Comparison of ENCODE assay signal across 18 cellular contexts in genomic region chr4:125101706-125102105, GRCh38.
A peak's percentile ranks its signal among the peaks of the same experiment; 100 is the strongest.
DNase-seq lines count a peak whose midpoint lies in the region; ATAC-seq, FAIRE-seq and TF ChIP-seq lines count a peak whose summit lies in the region.
"Had no signal": no experiment of that assay in that cellular context is flagged by ENCODE, and none has a peak within 500 bp of the region (broad histone marks: within the 10 kb centered on the region; RNA-seq: fewer than 3 reads in every experiment).

No MANE protein-coding gene starts in this region.

- no peaks in the 10 kb centered on the region for H3K9me3 ChIP-seq in heart left ventricle
- H3K9me3 ChIP-seq: BLaER1 treated with 17β-estradiol and CSF1 and Interleukin-3, amounts not matched to agents 10 nM and 100 nM had no signal

- H3K27me3 ChIP-seq in bronchial epithelial cell (ENCODE audit: control insufficient read depth, insufficient read depth, low read length) (no peaks in the 10 kb centered on the region), heart left ventricle (no peaks in the 10 kb centered on the region)
- H3K27me3 ChIP-seq: BLaER1 treated with 17β-estradiol and CSF1 and Interleukin-3, amounts not matched to agents 10 nM and 100 nM had no signal

- H3K27ac ChIP-seq in heart left ventricle = no peak overlapping the region
- H3K27ac ChIP-seq: BLaER1 treated with 17β-estradiol and CSF1 and Interleukin-3, amounts not matched to agents 10 nM and 100 nM had no signal

- TF ChIP-seq CTCF in AG10803 (conservative IDR thresholded peaks at IDR 0.05; ENCODE audit: low read length) (no peak), bronchial epithelial cell (IDR thresholded peaks at IDR 0.05; ENCODE audit: insufficient read depth, low read length, severe bottlenecking) (no peak), heart left ventricle (IDR thresholded peaks at IDR 0.05) (no peak)

- intact Hi-C loops in heart left ventricle (cut with DNase I) = no loop called here

- FAIRE-seq in bronchial epithelial cell (lab: Jason Lieb, UNC) = no peak
- FAIRE-seq: GM12878, HepG2, RCC 7860 had no signal

- DNase-seq in AG10803 (ENCODE audit: low read depth) = peak; percentile 37
- DNase-seq in HCEC 1CT = peak; percentile 1
- DNase-seq in bronchial epithelial cell (ENCODE audit: low read depth) = peak; percentile 91
- peak; percentile 27 for DNase-seq in fibroblast of the conjunctiva (ENCODE audit: low read depth)
- DNase-seq in NCI-H1105 (lab: John Stamatoyannopoulos, UW) = no peak
- no peak for DNase-seq in activated naive CD4-positive, alpha-beta T cell treated with anti-CD3 and anti-CD28 coated beads, Interleukin-2, amount 50 U/mL, for 72 hours (ENCODE audit: low spot score in 2 of 2)
- DNase-seq in heart left ventricle = no peak
- DNase-seq: 8988T, GOT3, NCI-H1930, NCI-H2171 treated with DMSO at 0.1 percent for 48 hours, NCI-H510A treated with DMSO at 0.1 percent for 48 hours, SIG-M5 had no signal

- H3K36me3 ChIP-seq in bronchial epithelial cell (ENCODE audit: control insufficient read depth, insufficient read depth, low read length) (no peaks in the 10 kb centered on the region), heart left ventricle (no peaks in the 10 kb centered on the region)
- H3K36me3 ChIP-seq: BLaER1 treated with 17β-estradiol and CSF1 and Interleukin-3, amounts not matched to agents 10 nM and 100 nM had no signal

- H3K27ac Mint-ChIP-seq in activated naive CD4-positive, alpha-beta T cell treated with anti-CD3 and anti-CD28 coated beads, Interleukin-2, amount 50 U/mL, for 72 hours = no peak overlapping the region

- H3K4me3 ChIP-seq in AG10803 (ENCODE audit: low read length) (no peak overlapping the region), bronchial epithelial cell (ENCODE audit: low read depth, low read length) (no peak overlapping the region), heart left ventricle (no peak overlapping the region)
- H3K4me3 ChIP-seq: BLaER1 treated with 17β-estradiol and CSF1 and Interleukin-3, amounts not matched to agents 10 nM and 100 nM; GM12878 had no signal

- no peak for TF ChIP-seq POLR2A in heart left ventricle (IDR thresholded peaks at IDR 0.05)

- ATAC-seq in activated naive CD4-positive, alpha-beta T cell treated with anti-CD3 and anti-CD28 coated beads, Interleukin-2, amount 50 U/mL, for 72 hours = no peak
- ATAC-seq in heart left ventricle (no peak), HG02642 (IDR thresholded peaks at IDR 0.05; ENCODE audit: poor library complexity, unreplicated experiment) (no peak)
- ATAC-seq: GM12878, HepG2 had no signal

- H3K36me3 Mint-ChIP-seq in activated naive CD4-positive, alpha-beta T cell treated with anti-CD3 and anti-CD28 coated beads, Interleukin-2, amount 50 U/mL, for 72 hours = peaks cover 0 to 13% of the 10 kb centered on the region in 2 donors

- WGBS in heart left ventricle, 4 donors = 80 to 83% (median 80%) methylated on average over 3 of the region's 3 CpGs

- no peaks in the 10 kb centered on the region for H3K4me1 ChIP-seq in heart left ventricle

- H3K9me3 Mint-ChIP-seq in activated naive CD4-positive, alpha-beta T cell treated with anti-CD3 and anti-CD28 coated beads, Interleukin-2, amount 50 U/mL, for 72 hours = peaks cover 10% of the 10 kb centered on the region in 2 donors

Comparison
In these comparisons a context has a peak if more than half of its experiments do, and no peak if none do; other contexts are left out.
1. DNase-seq: peak in AG10803 (single experiment), HCEC 1CT (single experiment), bronchial epithelial cell (single experiment) and fibroblast of the conjunctiva (single experiment); none in NCI-H1105 (single experiment), activated naive CD4-positive, alpha-beta T cell treated with anti-CD3 and anti-CD28 coated beads, Interleukin-2, amount 50 U/mL, for 72 hours (0 of 2) and heart left ventricle (0 of 5).